Comparison of ENCODE assay signal across 9 cellular contexts in genomic region chr14:38777401-38777800, GRCh38.
"Had no signal": no experiment of that assay in that cellular context is flagged by ENCODE, and none has a peak within 500 bp of the region (broad histone marks: within the 10 kb centered on the region; RNA-seq: fewer than 3 reads in every experiment).

No MANE protein-coding gene starts in this region.

- H3K9me3 Mint-ChIP-seq: HFFc6 had no signal

- H3K4me3 Mint-ChIP-seq: HFFc6, IgD-negative memory B cell had no signal

- H3K4me3 ChIP-seq: GM23248, HAP-1 had no signal

- H3K9me3 ChIP-seq: HAP-1 had no signal

- H3K4me1 Mint-ChIP-seq: IgD-negative memory B cell had no signal

- DNase-seq: GM23248, GOT3, H7, HFFc6 had no signal

- H3K27ac Mint-ChIP-seq: HFFc6 had no signal

- H3K27ac ChIP-seq: GM23248, HL-60 had no signal

- ATAC-seq: HCT116, HepG2 had no signal

- H3K9ac ChIP-seq: GM23248 had no signal

- H3K27me3 Mint-ChIP-seq: IgD-negative memory B cell had no signal

- H3K36me3 ChIP-seq: HAP-1 had no signal

- H3K4me1 ChIP-seq: HAP-1 had no signal

- H2AFZ ChIP-seq: GM23248 had no signal
